ENCODE assay signal across 21 cellular contexts in genomic region chr1:116916533-116917460, GRCh38. TPM values are rescaled to one million over a fixed set of nuclear protein-coding genes. Genes with fewer than 3 reads are reported as not detected.
DNase-seq lines count a peak whose midpoint lies in the region; ATAC-seq, FAIRE-seq and TF ChIP-seq lines count a peak whose summit lies in the region.
"Had no signal": no experiment of that assay in that cellular context is flagged by ENCODE, and none has a peak within 500 bp of the region (broad histone marks: within the 10 kb centered on the region; RNA-seq: fewer than 3 reads in every experiment).

No MANE protein-coding gene starts in this region.

- no peaks in the 10 kb centered on the region for H3K79me2 ChIP-seq in HepG2 (ENCODE audit: insufficient read depth, low read length)

- peak overlapping the region in 2 of 3 experiments; percentile 23; a peak in 3 of 6 replicates for H3K4me3 ChIP-seq in HepG2 (replicated peaks in 1 of 3; ENCODE audit: insufficient read depth in 1 of 3, low read depth in 2 of 3, low read length in 3 of 3)
- no peak overlapping the region for H3K4me3 ChIP-seq in right lobe of liver
- no peak overlapping the region for H3K4me3 ChIP-seq in muscle layer of colon (ENCODE audit: low read depth in 1 of 2, low read length in 2 of 2)
- H3K4me3 ChIP-seq: GM23248, tibial nerve had no signal

- H4K20me1 ChIP-seq in HepG2 (ENCODE audit: insufficient read depth, low read length), result no peaks in the 10 kb centered on the region

- TF ChIP-seq RAD21 in HepG2 (CRISPR knock-in tag; IDR thresholded peaks at IDR 0.05), result no peak

- H3K4me1 ChIP-seq in HepG2 (ENCODE audit: insufficient read depth, low read length) (peaks cover 46% of the 10 kb centered on the region), right lobe of liver (peaks cover 0 to 24% (median 1%) of the 10 kb centered on the region in 4 donors), muscle layer of colon (ENCODE audit: insufficient read depth, low read length) (peaks cover 86% of the 10 kb centered on the region)

- POLR2A ChIA-PET in HepG2 (lab: Yijun Ruan, JAX), result no interaction called here

- H3K9me3 ChIP-seq in HepG2 (ENCODE audit: low read length), result no peaks in the 10 kb centered on the region
- no peaks in the 10 kb centered on the region for H3K9me3 ChIP-seq in right lobe of liver
- H3K9me3 ChIP-seq in muscle layer of colon (ENCODE audit: low read length), result no peaks in the 10 kb centered on the region
- H3K9me3 ChIP-seq: tibial nerve had no signal

- H3K27ac ChIP-seq in HepG2 (ENCODE audit: extremely low read length, insufficient read depth, low read length) (no peak overlapping the region), right lobe of liver (no peak overlapping the region), muscle layer of colon (ENCODE audit: low read depth, low read length) (peak overlapping the region; percentile 86)
- H3K27ac ChIP-seq: GM23248, tibial nerve had no signal

- TF ChIP-seq CTCF in HepG2 (CRISPR knock-in tag; IDR thresholded peaks at IDR 0.05) (no peak), right lobe of liver (IDR thresholded peaks at IDR 0.05) (no peak)

- TF ChIP-seq POLR2A in HepG2 (IDR thresholded peaks at IDR 0.05; ENCODE audit: insufficient read depth in 1 of 2, low read depth in 2 of 2, low read length in 2 of 2) (no peak), right lobe of liver (IDR thresholded peaks at IDR 0.05) (no peak)

- no TSS peak for BruUV-seq in HepG2 (replicated peaks; lab: Mats Ljungman, UMichigan)

- in situ Hi-C loops in HepG2 (cut with HindIII; ENCODE audit: extremely low pct_ligation_motif_present, low pct_unique_long_range_greater_than_20kb), result no loop called here

- H3K4me2 ChIP-seq in HepG2 (ENCODE audit: low read depth, low read length), result peak overlapping the region; percentile 56

- peak in 1 of 2 experiments; percentile 28; a peak in 1 of 4 replicates for TF ChIP-seq EP300 in HepG2 (IDR thresholded peaks at IDR 0.05; ENCODE audit: low read depth in 2 of 2, low read length in 2 of 2)
- no peak for TF ChIP-seq EP300 in HepG2 (CRISPR knock-in tag; IDR thresholded peaks at IDR 0.05; ENCODE audit: borderline replicate concordance)

- ATAC-seq in HepG2 (peak; percentile 88), right lobe of liver (no peak), HG03175 (IDR thresholded peaks at IDR 0.05; ENCODE audit: unreplicated experiment) (no peak), HG02884 (IDR thresholded peaks at IDR 0.05; ENCODE audit: unreplicated experiment) (no peak)
- ATAC-seq: activated T-helper 17 cell treated with anti-CD3 and anti-CD28 coated beads, Interleukin-2, amount 50 U/mL, for 72 hours; natural killer cell treated with Interleukin-12 subunit alpha and Interleukin-12 subunit beta and Interleukin-15 and Interleukin-18, amount 100 ng/mL, for 72 hours; Panc1 had no signal

- FAIRE-seq in HepG2 (lab: Jason Lieb, UNC), result peak; percentile 81

- WGBS in HepG2 (ENCODE audit: low lambda C conversion rate), result 2% methylated on average over 12 of the region's 14 CpGs
- WGBS in right lobe of liver (ENCODE audit: insufficient coverage, low coverage, low lambda C conversion rate, missing lambda C conversion rate), result 54% methylated on average over 11 of the region's 14 CpGs

- CTCF ChIA-PET in HepG2 (lab: Yijun Ruan, JAX; ENCODE audit: low intra/inter-chr PET ratio, low total read pairs), result no interaction called here

- intact Hi-C loops in HepG2 (cut with micrococcal nuclease; ENCODE audit: unreplicated experiment) (no loop called here), right lobe of liver (cut with DNase I) (no loop called here)

- H3K36me3 ChIP-seq in HepG2 (replicated peaks in 1 of 2; ENCODE audit: control insufficient read depth in 1 of 2, insufficient read depth in 2 of 2, low read length in 2 of 2), result no peaks in the 10 kb centered on the region
- H3K36me3 ChIP-seq in right lobe of liver, result no peaks in the 10 kb centered on the region
- H3K36me3 ChIP-seq in muscle layer of colon (ENCODE audit: insufficient read depth, low read length), result no peaks in the 10 kb centered on the region
- H3K36me3 ChIP-seq: tibial nerve had no signal

- H3K9ac ChIP-seq in HepG2 (ENCODE audit: insufficient read depth, low read depth, low read length), result no peak overlapping the region
- H3K9ac ChIP-seq in muscle layer of colon (ENCODE audit: low read length), result no peak overlapping the region
- H3K9ac ChIP-seq: GM23248 had no signal

- peak; percentile 72 for DNase-seq in HepG2 (ENCODE audit: low spot score)
- no peak for DNase-seq in right lobe of liver
- DNase-seq in globus pallidus (ENCODE audit: low spot score), result peak; percentile 39
- DNase-seq in DMS79 (lab: John Stamatoyannopoulos, UW), result no peak
- DNase-seq in NCI-H2196 treated with DMSO at 0.1 percent for 48 hours (lab: John Stamatoyannopoulos, UW; ENCODE audit: unreplicated experiment), result no peak
- DNase-seq: ACHN; activated CD4-positive, alpha-beta memory T cell treated with anti-CD3 and anti-CD28 coated beads for 36 hours; CD4-positive, alpha-beta memory T cell; cortex of kidney; GM23248; left cardiac atrium; NCI-H187; stimulated activated CD4-positive, alpha-beta T cell treated with anti-CD3 and anti-CD28 coated beads, Interleukin-2, amount 100 ng/mL, for 48 hours; stimulated activated CD8-positive, alpha-beta memory T cell treated with anti-CD3 and anti-CD28 coated beads, Interleukin-4, amount 100 ng/mL, for 48 hours had no signal

- H2AFZ ChIP-seq in HepG2 (ENCODE audit: low read length), result no peak overlapping the region
- H2AFZ ChIP-seq: GM23248 had no signal

- H3K27me3 ChIP-seq in HepG2 (ENCODE audit: control insufficient read depth in 1 of 2, insufficient read depth in 2 of 2, low read length in 2 of 2), result peaks cover 0 to 12% of the 10 kb centered on the region in 2 experiments; a peak in 2 of 5 replicates
- no peaks in the 10 kb centered on the region for H3K27me3 ChIP-seq in right lobe of liver
- no peaks in the 10 kb centered on the region for H3K27me3 ChIP-seq in muscle layer of colon (ENCODE audit: control insufficient read depth in 1 of 2, insufficient read depth in 2 of 2, low read length in 2 of 2)
- H3K27me3 ChIP-seq: tibial nerve had no signal

TF ChIP-seq in HepG2, 621 proteins besides CTCF, POLR2A, EP300 and RAD21 (continues in another document):
- TF ChIP-seq ZMAT3 (CRISPR knock-in tag; conservative IDR thresholded peaks at IDR 0.05), result no peak
- peak; percentile 48; the same call in 1 of the 2 replicates for TF ChIP-seq SIX1 (CRISPR knock-in tag; IDR thresholded peaks at IDR 0.05; ENCODE audit: borderline replicate concordance)
- TF ChIP-seq TBX3 (IDR thresholded peaks at IDR 0.05; ENCODE audit: borderline replicate concordance), result 0 out of 2 replicates have a peak, but pooled peaks have one; percentile 26
- TF ChIP-seq ZNF652 (CRISPR knock-in tag; IDR thresholded peaks at IDR 0.05; ENCODE audit: borderline replicate concordance, low read depth), result no peak
- TF ChIP-seq FOXA1 (IDR thresholded peaks at IDR 0.05), result no peak
- TF ChIP-seq FOXA1 (CRISPR knock-in tag; IDR thresholded peaks at IDR 0.05), result peak; percentile 60
- 0 out of 2 replicates have a peak, but pooled peaks have one; percentile 24 for TF ChIP-seq NCOA2 (CRISPR knock-in tag; IDR thresholded peaks at IDR 0.05)
- TF ChIP-seq ZBTB3 (CRISPR knock-in tag; IDR thresholded peaks at IDR 0.05; ENCODE audit: borderline replicate concordance, low read depth), result no peak
- TF ChIP-seq ZNF549 (CRISPR knock-in tag; IDR thresholded peaks at IDR 0.05), result no peak
- TF ChIP-seq ZNF629 (CRISPR knock-in tag; conservative IDR thresholded peaks at IDR 0.05), result no peak
- no peak for TF ChIP-seq ZNF850 (CRISPR knock-in tag; conservative IDR thresholded peaks at IDR 0.05)

RNA-seq across cellular contexts. Expression of gene PTGFRN, which starts 7.1 kb away (rescaled TPM):
- total RNA-seq in HepG2 (2016; rRNA removed; fragmentation: Illumina TruSeq; extraction: Trizol), result 5.2 and 11.3 TPM in 2 replicates
- total RNA-seq in HepG2 (2016; cell fraction: cytosol; rRNA removed; fragmentation: Illumina TruSeq; extraction: Trizol; ENCODE audit: low read depth), result 0.30 and 0.44 TPM in 2 replicates
- 4.6 and 10.3 TPM in 2 replicates for total RNA-seq in HepG2 (2016; cell fraction: insoluble cytoplasmic fraction; rRNA removed; fragmentation: Illumina TruSeq; extraction: Trizol)
- total RNA-seq in HepG2 (2016; cell fraction: membrane; rRNA removed; fragmentation: Illumina TruSeq; extraction: Trizol), result 2.2 and 2.3 TPM in 2 replicates
- 10.6 and 12.9 TPM in 2 replicates for total RNA-seq in HepG2 (2016; cell fraction: nucleus; rRNA removed; fragmentation: Illumina TruSeq; extraction: Trizol)
- 3.3 and 3.5 TPM in 2 replicates for polyA plus RNA-seq in HepG2 (2011; rRNA removed)
- 2.2 and 2.7 TPM in 2 replicates for polyA plus RNA-seq in HepG2 (2011; cell fraction: cytosol; rRNA removed)
- 1.7 and 1.8 TPM in 2 replicates for polyA plus RNA-seq in HepG2 (2011; cell fraction: nucleus; rRNA removed)
- 2.2 and 3.3 TPM in 2 replicates for polyA plus RNA-seq in HepG2 (2012)
- polyA plus RNA-seq in HepG2 (2016; cell fraction: cytosol; fragmentation: Illumina TruSeq; extraction: Trizol; ENCODE audit: low read depth), result 0.94 and 1.1 TPM in 2 replicates
- 4.4 and 4.6 TPM in 2 replicates for polyA plus RNA-seq in HepG2 (2016; cell fraction: insoluble cytoplasmic fraction; fragmentation: Illumina TruSeq; extraction: Trizol; ENCODE audit: low read depth)
- 1.9 and 2.4 TPM in 2 replicates for polyA plus RNA-seq in HepG2 (2016; cell fraction: membrane; fragmentation: Illumina TruSeq; extraction: Trizol; ENCODE audit: low read depth)
- polyA plus RNA-seq in HepG2 (2016; cell fraction: nucleus; fragmentation: Illumina TruSeq; extraction: Trizol; ENCODE audit: insufficient read depth, low read depth), result 15.1 and 17.0 TPM in 2 replicates
- polyA minus RNA-seq in HepG2 (2011; rRNA and poly(A)+ RNA removed; ENCODE audit: low replicate concordance), result 7.4 and 47.2 TPM in 2 replicates
- polyA minus RNA-seq in HepG2 (2011; cell fraction: cytosol; rRNA and poly(A)+ RNA removed), result 2.9 and 5.4 TPM in 2 replicates
- 3.1 and 3.5 TPM in 2 replicates for polyA minus RNA-seq in HepG2 (2011; cell fraction: nucleus; rRNA and poly(A)+ RNA removed)
- 10 to 100 TPM; 12.6 to 28.1 (median 17.5) TPM for total RNA-seq in right lobe of liver

Comparison
In these comparisons a context has a peak if more than half of its experiments do, and no peak if none do; other contexts are left out.
1. DNase-seq: peak in HepG2 (single experiment) and globus pallidus (single experiment); none in right lobe of liver (0 of 3), DMS79 (single experiment) and NCI-H2196 treated with DMSO at 0.1 percent for 48 hours (single experiment).
2. H3K4me3 ChIP-seq: peak in HepG2 (2 of 3); none in right lobe of liver (0 of 3) and muscle layer of colon (0 of 2).